In genomic region chr16:75552951-75553350, GRCh38 we compare ENCODE assay signal across 14 cellular contexts. TPM values are rescaled to one million over a fixed set of nuclear protein-coding genes. Genes with fewer than 3 reads are reported as not detected.
"Had no signal": no experiment of that assay in that cellular context is flagged by ENCODE, and none has a peak within 500 bp of the region (broad histone marks: within the 10 kb centered on the region; RNA-seq: fewer than 3 reads in every experiment).

No MANE protein-coding gene starts in this region.

- H3K27me3 ChIP-seq: breast epithelium, ovary, tibial artery had no signal

- H3K9me3 ChIP-seq: breast epithelium, ovary, tibial artery had no signal

- H3K36me3 ChIP-seq: breast epithelium, ovary, tibial artery had no signal

- H3K9me3 Mint-ChIP-seq: activated T-helper 1 cell treated with anti-CD3 and anti-CD28 coated beads, Interleukin-12 subunit alpha, Interleukin-12 subunit beta, Interleukin-2, Interleukin-4 antibody, amounts not matched to agents 30 ng/mL and 10 ng/mL and 1 ng/mL, durations not matched to agents 14 hours and 24 hours and 36 hours; mesothelial cell of epicardium; stimulated activated naive B cell treated with anti-CD40 and anti-IgM and Interleukin-4, amounts not matched to agents 10 μg/mL and 1 μg/mL and 100 μg/mL, for 72 hours had no signal

- H3K27ac ChIP-seq: ovary, tibial artery had no signal

- H3K4me3 ChIP-seq: breast epithelium, ovary, tibial artery had no signal

- H3K27ac Mint-ChIP-seq: activated T-helper 1 cell treated with anti-CD3 and anti-CD28 coated beads, Interleukin-12 subunit alpha, Interleukin-12 subunit beta, Interleukin-2, Interleukin-4 antibody, amounts not matched to agents 30 ng/mL and 10 ng/mL and 1 ng/mL, durations not matched to agents 14 hours and 24 hours and 36 hours; mesothelial cell of epicardium; stimulated activated naive B cell treated with anti-CD40 and anti-IgM and Interleukin-4, amounts not matched to agents 10 μg/mL and 1 μg/mL and 100 μg/mL, for 72 hours had no signal

- DNase-seq: aorta; ovary; stimulated activated CD4-positive, alpha-beta T cell treated with anti-CD3 and anti-CD28 coated beads, Interleukin-15, amount 100 ng/mL, for 24 hours; stimulated activated CD4-positive, alpha-beta T cell treated with anti-CD3 and anti-CD28 coated beads, Interleukin-4, amount 100 ng/mL, for 1 hour; stimulated activated naive B cell treated with anti-CD40 and anti-IgM and Interleukin-4, amounts not matched to agents 10 μg/mL and 1 μg/mL and 100 μg/mL, for 72 hours; SW 1271; tibial artery had no signal

- H3K4me3 Mint-ChIP-seq: activated T-helper 1 cell treated with anti-CD3 and anti-CD28 coated beads, Interleukin-12 subunit alpha, Interleukin-12 subunit beta, Interleukin-2, Interleukin-4 antibody, amounts not matched to agents 30 ng/mL and 10 ng/mL and 1 ng/mL, durations not matched to agents 14 hours and 24 hours and 36 hours; mesothelial cell of epicardium; stimulated activated naive B cell treated with anti-CD40 and anti-IgM and Interleukin-4, amounts not matched to agents 10 μg/mL and 1 μg/mL and 100 μg/mL, for 72 hours had no signal

- H3K36me3 Mint-ChIP-seq: mesothelial cell of epicardium had no signal

- H3K4me1 ChIP-seq: breast epithelium had no signal

- ATAC-seq: activated CD4-positive, CD25-positive, alpha-beta regulatory T cell treated with anti-CD3 and anti-CD28 coated beads, Interleukin-2, amount 50 U/mL, for 24 hours; stimulated activated naive B cell treated with anti-CD40 and anti-IgM and Interleukin-4, amounts not matched to agents 10 μg/mL and 1 μg/mL and 100 μg/mL, for 72 hours had no signal

RNA-seq across cellular contexts. Expression of gene CHST5, which starts 17.0 kb away (rescaled TPM):
- total RNA-seq: activated T-helper 1 cell treated with anti-CD3 and anti-CD28 coated beads, Interleukin-12 subunit alpha, Interleukin-12 subunit beta, Interleukin-2, Interleukin-4 antibody, amounts not matched to agents 30 ng/mL and 10 ng/mL and 1 ng/mL, durations not matched to agents 14 hours and 24 hours and 36 hours; aorta; myocyte; T-helper 2 cell treated with Interferon-gamma antibody and Interleukin-4, amounts not matched to agents 100 ng/mL and 5 ng/mL, for 36 hours had no signal

RNA-seq across cellular contexts. Expression of gene CHST6, which starts 57.7 kb away (rescaled TPM):
- total RNA-seq: activated T-helper 1 cell treated with anti-CD3 and anti-CD28 coated beads, Interleukin-12 subunit alpha, Interleukin-12 subunit beta, Interleukin-2, Interleukin-4 antibody, amounts not matched to agents 30 ng/mL and 10 ng/mL and 1 ng/mL, durations not matched to agents 14 hours and 24 hours and 36 hours; subcutaneous adipose tissue; T-helper 2 cell treated with Interferon-gamma antibody and Interleukin-4, amounts not matched to agents 100 ng/mL and 5 ng/mL, for 36 hours had no signal
